In the genomic region with DNA sequence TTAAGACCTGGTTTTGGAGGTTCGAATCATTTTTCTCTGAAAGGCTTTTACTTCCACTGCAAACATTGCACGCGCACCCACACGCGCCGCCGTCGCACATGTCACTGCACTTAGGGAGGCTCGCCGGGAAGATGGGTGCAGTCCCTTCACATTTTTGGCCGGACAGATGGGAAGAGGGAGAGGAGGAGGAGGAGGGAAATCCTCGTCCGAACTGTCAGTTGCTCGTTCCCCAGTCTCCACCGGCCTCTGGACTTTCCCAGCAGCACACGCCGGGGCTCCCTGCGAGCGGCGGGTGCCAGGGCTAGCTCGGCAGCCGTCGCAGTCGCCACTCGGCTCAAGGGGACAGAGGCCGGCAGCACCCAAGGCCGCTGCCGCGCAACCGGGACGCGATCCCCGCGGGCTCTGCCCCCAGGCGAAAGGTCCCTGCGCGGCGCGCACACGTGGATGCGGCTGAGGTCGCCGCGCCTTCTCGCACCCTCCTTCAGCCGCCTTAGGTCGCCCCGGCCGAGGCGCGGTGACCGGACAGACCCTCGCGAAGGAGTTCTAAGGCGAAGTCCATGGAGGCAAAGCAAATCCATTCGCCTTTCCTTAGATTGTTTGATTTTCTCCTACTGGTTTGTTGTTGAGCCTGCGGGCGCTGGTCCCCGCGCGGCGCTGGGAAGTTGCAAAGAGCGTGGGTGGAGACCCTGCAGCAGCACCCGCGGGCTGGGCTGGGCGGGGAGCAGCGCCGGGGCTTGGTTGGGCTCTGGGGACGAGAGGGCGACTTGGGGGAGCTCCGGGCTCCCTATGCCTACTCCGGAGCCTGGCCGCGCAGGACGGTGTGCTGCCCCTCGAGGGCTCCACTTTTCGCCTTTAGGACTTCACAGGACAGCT, we compare ENCODE assay signal across 8 cellular contexts. TPM values are rescaled to one million over a fixed set of nuclear protein-coding genes. Genes with fewer than 3 reads are reported as not detected.
DNase-seq lines count a peak whose midpoint lies in the region; ATAC-seq and TF ChIP-seq lines count a peak whose summit lies in the region.

No MANE protein-coding gene starts in this region.

- TF ChIP-seq CTCF in CD4-positive, alpha-beta T cell (IDR thresholded peaks at IDR 0.05) = no peak
- TF ChIP-seq CTCF in chondrocyte (IDR thresholded peaks at IDR 0.05) (no peak), lung (IDR thresholded peaks at IDR 0.05; ENCODE audit: control extremely low read depth, extremely low read depth) (no peak), RWPE1 (conservative IDR thresholded peaks at IDR 0.05; ENCODE audit: low read depth) (no peak)

- H3K4me1 ChIP-seq in lung (ENCODE audit: control insufficient read depth in 2 of 2, insufficient read depth in 2 of 2, low read length in 2 of 2) = peaks cover 3 to 9% of the 10 kb centered on the region in 2 donors

- peak; percentile 24 for ATAC-seq in CD4-positive, alpha-beta T cell (ENCODE audit: poor library complexity)
- ATAC-seq in GM19438 (IDR thresholded peaks at IDR 0.05; ENCODE audit: low read depth, unreplicated experiment) (peak; percentile 2), HG03571 (IDR thresholded peaks at IDR 0.05; ENCODE audit: unreplicated experiment) (peak; percentile 0), lung (ENCODE audit: insufficient read depth, low FRiP score) (no peak)

- no peaks in the 10 kb centered on the region for H3K27me3 Mint-ChIP-seq in CD4-positive, alpha-beta T cell
- peaks cover 11% of the 10 kb centered on the region for H3K27me3 Mint-ChIP-seq in chondrocyte (ENCODE audit: low read depth)

- CTCF ChIA-PET in CD4-positive, alpha-beta T cell (lab: Charles Lee) = interaction anchor here (0.7 to 3.0 kb wide), 4 partner anchors 20 to 153 kb away, joined by 3 to 20 read pairs (median 3); no protein-coding TSS in a partner anchor
- CTCF ChIA-PET in RWPE1 (lab: Yijun Ruan, JAX) = interaction anchor here (0.8 kb wide), 1 partner anchor 11 kb away, joined by 4 read pairs; no protein-coding TSS in a partner anchor

- no peaks in the 10 kb centered on the region for H3K27me3 ChIP-seq in CD4-positive, alpha-beta T cell (ENCODE audit: control insufficient read depth, insufficient read depth, low read length)
- H3K27me3 ChIP-seq in lung (ENCODE audit: control insufficient read depth, insufficient read depth) = no peaks in the 10 kb centered on the region

- H3K4me3 Mint-ChIP-seq in CD4-positive, alpha-beta T cell = peak overlapping the region; percentile 96
- peak overlapping the region; percentile 72 for H3K4me3 Mint-ChIP-seq in chondrocyte (ENCODE audit: unreplicated experiment)

- H3K27ac Mint-ChIP-seq in CD4-positive, alpha-beta T cell = peak overlapping the region; percentile 76
- H3K27ac Mint-ChIP-seq in chondrocyte (ENCODE audit: unreplicated experiment) = no peak overlapping the region

- POLR2A ChIA-PET in CD4-positive, alpha-beta T cell (lab: Charles Lee) = interaction anchor here (1.0 to 4.7 kb wide), 9 partner anchors 8 to 127 kb away, joined by 4 to 31 read pairs (median 7); partner anchors contain the start of gene HBS1L
- POLR2A ChIA-PET in RWPE1 (lab: Yijun Ruan, JAX; ENCODE audit: low non-redundant PET) = interaction anchor here (0.6 kb wide), 1 partner anchor 131 kb away, joined by 3 read pairs; no protein-coding TSS in a partner anchor

- DNase-seq in CD4-positive, alpha-beta T cell = peak in 7 of 10 experiments; percentile 13 to 54 (median 33)
- DNase-seq in T-helper 22 cell (ENCODE audit: low read depth) (peak; percentile 16), chondrocyte (ENCODE audit: low spot score) (no peak), lung (ENCODE audit: low spot score) (no peak), RWPE1 (ENCODE audit: low spot score) (no peak)
- peak; percentile 33 for DNase-seq in stimulated activated naive CD4-positive, alpha-beta T cell treated with Interleukin-2 at 50 U/mL for 16 hours (lab: John Stamatoyannopoulos, UW)

- peaks cover 33% of the 10 kb centered on the region for H3K4me1 Mint-ChIP-seq in CD4-positive, alpha-beta T cell (ENCODE audit: low read depth)
- peaks cover 27% of the 10 kb centered on the region for H3K4me1 Mint-ChIP-seq in chondrocyte (ENCODE audit: low read depth)

- WGBS in lung, 2 donors = 0 to 1% methylated on average over 74 to 77 of the region's 77 CpGs

- H3K4me3 ChIP-seq in lung = peak overlapping the region; percentile 8

- H3K36me3 Mint-ChIP-seq in CD4-positive, alpha-beta T cell (ENCODE audit: low read depth) = peaks cover 10% of the 10 kb centered on the region
- no peaks in the 10 kb centered on the region for H3K36me3 Mint-ChIP-seq in chondrocyte (ENCODE audit: low read depth)

- H3K27ac ChIP-seq in CD4-positive, alpha-beta T cell (ENCODE audit: low read depth, low read length) = peak overlapping the region; percentile 15
- no peak overlapping the region for H3K27ac ChIP-seq in lung (ENCODE audit: low read depth in 1 of 2, low read length in 1 of 2)
- H3K27ac ChIP-seq in RWPE1 = no peak overlapping the region

- no peaks in the 10 kb centered on the region for H3K9me3 ChIP-seq in CD4-positive, alpha-beta T cell (ENCODE audit: control insufficient read depth, low read length)
- no peaks in the 10 kb centered on the region for H3K9me3 ChIP-seq in lung (ENCODE audit: control insufficient read depth in 2 of 2, insufficient read depth in 1 of 2, low read length in 1 of 2)

- H3K36me3 ChIP-seq in lung (ENCODE audit: control insufficient read depth in 2 of 2, insufficient read depth in 2 of 2, low read length in 2 of 2) = no peaks in the 10 kb centered on the region

- H3K9me3 Mint-ChIP-seq in CD4-positive, alpha-beta T cell = no peaks in the 10 kb centered on the region
- H3K9me3 Mint-ChIP-seq in chondrocyte (ENCODE audit: low read depth) = no peaks in the 10 kb centered on the region

- intact Hi-C loops in CD4-positive, alpha-beta T cell (cut with DNase I, micrococcal nuclease) = loop anchor here (2.0 to 10.0 kb wide), 8 partner anchors 36 to 1008 kb away; partner anchors contain the start of gene HBS1L (in 1 of the 2)

RNA-seq across cellular contexts. Expression of gene MYB, which starts 1.2 kb away (rescaled TPM):
- total RNA-seq in CD4-positive, alpha-beta T cell = 1 to 10 TPM; 2.0 to 2.6 TPM
- total RNA-seq in chondrocyte = 0.13 to 0.51 TPM (median 0.20 TPM) in 3 replicates
- 10 to 100 TPM in 1 of 2 donors, 1 to 10 TPM in 1; 7.6 to 11.3 TPM for total RNA-seq in lung
- polyA plus RNA-seq in lung = 1 to 10 TPM; 1.3 to 1.7 TPM

Comparison
In these comparisons a context has a peak if more than half of its experiments do, and no peak if none do; other contexts are left out.
1. DNase-seq: peak in CD4-positive, alpha-beta T cell (7 of 10), T-helper 22 cell (single experiment) and stimulated activated naive CD4-positive, alpha-beta T cell treated with Interleukin-2 at 50 U/mL for 16 hours (single experiment); none in chondrocyte (single experiment), lung (single experiment) and RWPE1 (single experiment).